In genomic region chr20:31663524-31663837, GRCh38 we compare ENCODE assay signal across 1 cellular context.
TF ChIP-seq lines count a peak whose summit lies in the region.

No MANE protein-coding gene starts in this region.

TF ChIP-seq in liver, 16 proteins besides CTCF, POLR2A, EP300 and RAD21:
- TF ChIP-seq ZBTB33 (IDR thresholded peaks at IDR 0.05) (no peak), SP1 (IDR thresholded peaks at IDR 0.05) (no peak), HNF4A (conservative IDR thresholded peaks at IDR 0.05) (no peak)
- TF ChIP-seq, protein P1, sequence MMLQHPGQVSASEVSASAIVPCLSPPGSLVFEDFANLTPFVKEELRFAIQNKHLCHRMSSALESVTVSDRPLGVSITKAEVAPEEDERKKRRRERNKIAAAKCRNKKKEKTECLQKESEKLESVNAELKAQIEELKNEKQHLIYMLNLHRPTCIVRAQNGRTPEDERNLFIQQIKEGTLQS (IDR thresholded peaks at IDR 0.05): no peak
